ENCODE assay signal across 17 cellular contexts in genomic region chr5:125673359-125673950, GRCh38.
"Had no signal": no experiment of that assay in that cellular context is flagged by ENCODE, and none has a peak within 500 bp of the region (broad histone marks: within the 10 kb centered on the region; RNA-seq: fewer than 3 reads in every experiment).

No MANE protein-coding gene starts in this region.

- DNase-seq: activated CD4-positive, alpha-beta T cell treated with anti-CD3 and anti-CD28 coated beads, Interleukin-2, amount 10 ng/mL, durations not matched to agents 7 days and 5 days; activated CD8-positive, alpha-beta memory T cell treated with anti-CD3 and anti-CD28 coated beads, Interleukin-2, amount 50 U/mL, for 4 hours; activated naive CD4-positive, alpha-beta T cell treated with anti-CD3 and anti-CD28 coated beads for 36 hours; activated naive CD8-positive, alpha-beta T cell treated with anti-CD3 and anti-CD28 coated beads, Interleukin-2, amount 50 U/mL, for 24 hours; activated T-cell treated with anti-CD3 and anti-CD28 coated beads, Interleukin-2, amount 50 U/mL, for 4 hours; anterior cingulate cortex; cortex of kidney; naive thymus-derived CD8-positive, alpha-beta T cell; retina; stimulated activated CD8-positive, alpha-beta memory T cell treated with anti-CD3 and anti-CD28 coated beads, Interleukin-4, amount 100 ng/mL, for 48 hours; stimulated activated naive CD4-positive, alpha-beta T cell; T-helper 1 cell; T-helper 9 cell; thyroid gland had no signal

- ATAC-seq: activated naive CD8-positive, alpha-beta T cell treated with anti-CD3 and anti-CD28 coated beads, Interleukin-2, amount 50 U/mL, for 24 hours; activated T-cell treated with anti-CD3 and anti-CD28 coated beads, Interleukin-2, amount 50 U/mL, for 4 hours; naive thymus-derived CD8-positive, alpha-beta T cell had no signal

- H3K4me3 ChIP-seq: esophagus muscularis mucosa, thyroid gland had no signal

- H3K27me3 ChIP-seq: esophagus muscularis mucosa, thyroid gland had no signal

- H3K36me3 ChIP-seq: esophagus muscularis mucosa, thyroid gland had no signal

- H3K9me3 Mint-ChIP-seq: activated CD4-positive, alpha-beta T cell treated with anti-CD3 and anti-CD28 coated beads, Interleukin-2, amount 10 ng/mL, durations not matched to agents 7 days and 5 days; memory B cell had no signal

- H3K27me3 Mint-ChIP-seq: activated CD4-positive, alpha-beta T cell treated with anti-CD3 and anti-CD28 coated beads, Interleukin-2, amount 10 ng/mL, durations not matched to agents 7 days and 5 days; activated naive CD8-positive, alpha-beta T cell treated with anti-CD3 and anti-CD28 coated beads, Interleukin-2, amount 50 U/mL, for 24 hours; central memory CD8-positive, alpha-beta T cell had no signal

- H3K4me1 Mint-ChIP-seq: activated CD4-positive, alpha-beta T cell treated with anti-CD3 and anti-CD28 coated beads, Interleukin-2, amount 10 ng/mL, durations not matched to agents 7 days and 5 days; activated naive CD8-positive, alpha-beta T cell treated with anti-CD3 and anti-CD28 coated beads, Interleukin-2, amount 50 U/mL, for 24 hours; central memory CD8-positive, alpha-beta T cell; memory B cell; naive thymus-derived CD8-positive, alpha-beta T cell had no signal

- H3K9me3 ChIP-seq: esophagus muscularis mucosa, thyroid gland had no signal

- H3K36me3 Mint-ChIP-seq: memory B cell had no signal

- H3K27ac Mint-ChIP-seq: activated CD4-positive, alpha-beta T cell treated with anti-CD3 and anti-CD28 coated beads, Interleukin-2, amount 10 ng/mL, durations not matched to agents 7 days and 5 days; activated naive CD4-positive, alpha-beta T cell treated with anti-CD3 and anti-CD28 coated beads for 36 hours; activated naive CD8-positive, alpha-beta T cell treated with anti-CD3 and anti-CD28 coated beads, Interleukin-2, amount 50 U/mL, for 24 hours; memory B cell; naive thymus-derived CD8-positive, alpha-beta T cell had no signal

- H3K27ac ChIP-seq: esophagus muscularis mucosa, thyroid gland had no signal

- H3K4me3 Mint-ChIP-seq: activated CD4-positive, alpha-beta T cell treated with anti-CD3 and anti-CD28 coated beads, Interleukin-2, amount 10 ng/mL, durations not matched to agents 7 days and 5 days; activated naive CD4-positive, alpha-beta T cell treated with anti-CD3 and anti-CD28 coated beads for 36 hours; activated naive CD8-positive, alpha-beta T cell treated with anti-CD3 and anti-CD28 coated beads, Interleukin-2, amount 50 U/mL, for 24 hours; activated T-cell treated with anti-CD3 and anti-CD28 coated beads, Interleukin-2, amount 50 U/mL, for 4 hours; central memory CD8-positive, alpha-beta T cell; memory B cell; naive thymus-derived CD8-positive, alpha-beta T cell had no signal
